12 cellular contexts compared by ENCODE assay signal in genomic region chr3:117603097-117603496, GRCh38.
A peak's percentile ranks its signal among the peaks of the same experiment; 100 is the strongest.
DNase-seq lines count a peak whose midpoint lies in the region; ATAC-seq, FAIRE-seq and TF ChIP-seq lines count a peak whose summit lies in the region.
"Had no signal": no experiment of that assay in that cellular context is flagged by ENCODE, and none has a peak within 500 bp of the region (broad histone marks: within the 10 kb centered on the region; RNA-seq: fewer than 3 reads in every experiment).

No MANE protein-coding gene starts in this region.

- H3K27ac Mint-ChIP-seq in type B pancreatic cell, result no peak overlapping the region
- H3K27ac Mint-ChIP-seq: activated naive CD4-positive, alpha-beta T cell treated with anti-CD3 and anti-CD28 coated beads, Interleukin-2, amount 50 U/mL, for 24 hours had no signal

- peaks cover 10% of the 10 kb centered on the region for H3K36me3 Mint-ChIP-seq in type B pancreatic cell
- H3K36me3 Mint-ChIP-seq: activated naive CD4-positive, alpha-beta T cell treated with anti-CD3 and anti-CD28 coated beads, Interleukin-2, amount 50 U/mL, for 24 hours had no signal

- POLR2A ChIA-PET in OCI-LY7 (lab: Charles Lee), result interaction anchor here (0.7 to 2.1 kb wide), 6 partner anchors 9 to 118 kb away, joined by 3 to 8 read pairs (median 4); no protein-coding TSS in a partner anchor
- POLR2A ChIA-PET in GM10248 (lab: Yijun Ruan, JAX), result no interaction called here

- DNase-seq in GM06990 (ENCODE audit: extremely low read depth, insufficient read length) (peak; percentile 44), OCI-LY7 (ENCODE audit: low spot score) (peak; percentile 52), dermis blood vessel endothelial cell (no peak), GM10248 (ENCODE audit: extremely low spot score) (no peak), frontal cortex (ENCODE audit: low spot score in 2 of 2) (no peak), type B pancreatic cell (ENCODE audit: extremely low spot score, unreplicated experiment) (no peak)
- DNase-seq: BE2C, NCI-H526 had no signal

- no peaks in the 10 kb centered on the region for H3K27me3 ChIP-seq in GM06990 (replicated peaks; ENCODE audit: control insufficient read depth, insufficient read depth, low read length)
- H3K27me3 ChIP-seq: BE2C had no signal

- CTCF ChIA-PET in OCI-LY7 (lab: Charles Lee; ENCODE audit: unreplicated experiment), result no interaction called here
- CTCF ChIA-PET in GM10248 (lab: Yijun Ruan, JAX), result no interaction called here

- no peak overlapping the region for H2AFZ ChIP-seq in OCI-LY7 (ENCODE audit: low read length)

- no peaks in the 10 kb centered on the region for H3K9me3 ChIP-seq in OCI-LY7 (ENCODE audit: low read length)
- H3K9me3 ChIP-seq: BE2C had no signal

- no peaks in the 10 kb centered on the region for H3K9me2 ChIP-seq in OCI-LY7 (ENCODE audit: insufficient read depth, low read length)

- no TSS peak for BruUV-seq in OCI-LY7 (replicated peaks; lab: Mats Ljungman, UMichigan)

- H3K79me2 ChIP-seq in OCI-LY7 (ENCODE audit: insufficient read depth, low read depth, low read length), result no peaks in the 10 kb centered on the region

- H3K27ac ChIP-seq in OCI-LY7 (ENCODE audit: low read depth, low read length, poor library complexity, severe bottlenecking), result peak overlapping the region; percentile 40
- H3K27ac ChIP-seq: VCaP had no signal

- peaks cover 6% of the 10 kb centered on the region for H3K9me3 Mint-ChIP-seq in type B pancreatic cell
- H3K9me3 Mint-ChIP-seq: activated naive CD4-positive, alpha-beta T cell treated with anti-CD3 and anti-CD28 coated beads, Interleukin-2, amount 50 U/mL, for 24 hours had no signal

- H3K4me1 ChIP-seq in OCI-LY7 (ENCODE audit: insufficient read depth, low read length, poor library complexity, severe bottlenecking), result peaks cover 26% of the 10 kb centered on the region

- intact Hi-C loops in OCI-LY7 (cut with micrococcal nuclease; ENCODE audit: unreplicated experiment), result loop anchor here (5.0 kb wide), 2 partner anchors 374 to 394 kb away; no protein-coding TSS in a partner anchor

- no peaks in the 10 kb centered on the region for H3K36me3 ChIP-seq in GM06990 (ENCODE audit: control insufficient read depth, insufficient read depth, low read length)
- H3K36me3 ChIP-seq in OCI-LY7 (ENCODE audit: insufficient read depth, low read length), result no peaks in the 10 kb centered on the region
- H3K36me3 ChIP-seq: BE2C had no signal

- ATAC-seq in GM19467 (IDR thresholded peaks at IDR 0.05; ENCODE audit: unreplicated experiment) (peak; percentile 68), HG03064 (IDR thresholded peaks at IDR 0.05; ENCODE audit: low read depth, unreplicated experiment) (peak; percentile 60)

- peak overlapping the region; percentile 55 for H3K4me2 ChIP-seq in OCI-LY7 (ENCODE audit: low read length)

- no peak overlapping the region for H3K4me3 Mint-ChIP-seq in type B pancreatic cell
- H3K4me3 Mint-ChIP-seq: activated naive CD4-positive, alpha-beta T cell treated with anti-CD3 and anti-CD28 coated beads, Interleukin-2, amount 50 U/mL, for 24 hours had no signal

- TF ChIP-seq CTCF in GM06990 (IDR thresholded peaks at IDR 0.05; ENCODE audit: insufficient read depth, low read length, poor library complexity, severe bottlenecking) (no peak), OCI-LY7 (conservative IDR thresholded peaks at IDR 0.05; ENCODE audit: low read length) (no peak), GM10248 (IDR thresholded peaks at IDR 0.05; ENCODE audit: control extremely low read depth, extremely low read depth, low read depth, missing control alignments) (no peak), type B pancreatic cell (conservative IDR thresholded peaks at IDR 0.05) (no peak)

- H4K20me1 ChIP-seq in OCI-LY7 (ENCODE audit: insufficient read depth, low read length), result no peaks in the 10 kb centered on the region

- H3K4me3 ChIP-seq in GM06990 (replicated peaks; ENCODE audit: low read depth, low read length), result no peak overlapping the region
- H3K4me3 ChIP-seq in OCI-LY7 (ENCODE audit: low read depth, low read length, poor library complexity, severe bottlenecking), result no peak overlapping the region

- FAIRE-seq in frontal cortex (lab: Jason Lieb, UNC), result no peak

- H3K27me3 Mint-ChIP-seq in type B pancreatic cell, result peaks cover 5% of the 10 kb centered on the region
- H3K27me3 Mint-ChIP-seq: activated naive CD4-positive, alpha-beta T cell treated with anti-CD3 and anti-CD28 coated beads, Interleukin-2, amount 50 U/mL, for 24 hours had no signal

- H3K4me1 Mint-ChIP-seq in type B pancreatic cell (ENCODE audit: unreplicated experiment), result peaks cover 39% of the 10 kb centered on the region
- H3K4me1 Mint-ChIP-seq: activated naive CD4-positive, alpha-beta T cell treated with anti-CD3 and anti-CD28 coated beads, Interleukin-2, amount 50 U/mL, for 24 hours had no signal

Comparison
In these comparisons a context has a peak if more than half of its experiments do, and no peak if none do; other contexts are left out.
1. DNase-seq: peak in GM06990 (single experiment) and OCI-LY7 (single experiment); none in dermis blood vessel endothelial cell (single experiment), GM10248 (single experiment), frontal cortex (0 of 2) and type B pancreatic cell (single experiment).